Comparison of ENCODE assay signal across 25 cellular contexts in genomic region chr5:10365800-10366199, GRCh38. TPM values are rescaled to one million over a fixed set of nuclear protein-coding genes. Genes with fewer than 3 reads are reported as not detected.
"Had no signal": no experiment of that assay in that cellular context is flagged by ENCODE, and none has a peak within 500 bp of the region (broad histone marks: within the 10 kb centered on the region; RNA-seq: fewer than 3 reads in every experiment).

No MANE protein-coding gene starts in this region.

- H3K27me3 ChIP-seq: cardiac muscle cell had no signal

- ATAC-seq: activated T-cell treated with anti-CD3 and anti-CD28 coated beads, Interleukin-2, amount 50 U/mL, for 4 hours; Panc1; T-helper 17 cell had no signal

- FAIRE-seq: astrocyte had no signal

- H3K36me3 ChIP-seq: cardiac muscle cell had no signal

- H3K4me3 ChIP-seq: cardiac muscle cell had no signal

- DNase-seq: activated CD4-positive, alpha-beta memory T cell treated with anti-CD3 and anti-CD28 coated beads for 36 hours; activated CD4-positive, alpha-beta T cell treated with anti-CD3 and anti-CD28 coated beads, Interleukin-2, amount 10 ng/mL, durations not matched to agents 7 days and 5 days; activated CD4-positive, CD25-positive, alpha-beta regulatory T cell; activated CD8-positive, alpha-beta memory T cell treated with anti-CD3 and anti-CD28 coated beads for 24 hours; activated gamma-delta T cell; activated naive CD4-positive, alpha-beta T cell treated with anti-CD3 and anti-CD28 coated beads for 36 hours; activated T-cell treated with anti-CD3 and anti-CD28 coated beads, Interleukin-2, amount 50 U/mL, for 4 hours; amygdala; KG1; NCI-H1105; NCI-H1436; NCI-H1694 treated with DMSO at 0.1 percent for 48 hours; NCI-H2029 treated with DMSO at 0.1 percent for 48 hours; NCI-H345; NCI-H510A; NCI-H526 treated with DMSO at 0.1 percent for 48 hours; NCI-H82; RPMI8226; SHP77; T-helper 17 cell; T-helper 9 cell had no signal

RNA-seq across cellular contexts. Expression of gene CMBL, which starts 58.1 kb away (rescaled TPM):
- total RNA-seq: SK-MEL-5 had no signal
